In genomic region chrX:154092371-154092770, GRCh38 we compare ENCODE assay signal across 13 cellular contexts. TPM values are rescaled to one million over a fixed set of nuclear protein-coding genes. Genes with fewer than 3 reads are reported as not detected.
DNase-seq lines count a peak whose midpoint lies in the region; ATAC-seq and TF ChIP-seq lines count a peak whose summit lies in the region.
"Had no signal": no experiment of that assay in that cellular context is flagged by ENCODE, and none has a peak within 500 bp of the region (broad histone marks: within the 10 kb centered on the region; RNA-seq: fewer than 3 reads in every experiment).

No MANE protein-coding gene starts in this region.

- intact Hi-C loops in activated naive CD4-positive, alpha-beta T cell treated with anti-CD3 and anti-CD28 coated beads for 36 hours (cut with micrococcal nuclease), result loop anchor here (10.0 kb wide), 1 partner anchor 758 kb away; the partner anchor contains the start of gene ZNF275

- H3K9me3 Mint-ChIP-seq in activated naive CD4-positive, alpha-beta T cell treated with anti-CD3 and anti-CD28 coated beads for 36 hours, result no peaks in the 10 kb centered on the region
- no peaks in the 10 kb centered on the region for H3K9me3 Mint-ChIP-seq in T-helper 2 cell treated with Interferon-gamma antibody and Interleukin-4, amounts not matched to agents 5 μg/mL and 100 μg/mL, for 36 hours
- H3K9me3 Mint-ChIP-seq in effector memory CD8-positive, alpha-beta T cell, result no peaks in the 10 kb centered on the region
- H3K9me3 Mint-ChIP-seq in stimulated activated effector memory CD8-positive, alpha-beta T cell treated with anti-CD3 and anti-CD28 coated beads, Interleukin-12 subunit alpha, Interleukin-12 subunit beta, amount 100 ng/mL, for 72 hours, result no peaks in the 10 kb centered on the region

- DNase-seq in activated naive CD4-positive, alpha-beta T cell treated with anti-CD3 and anti-CD28 coated beads for 36 hours, result no peak
- no peak for DNase-seq in activated naive CD4-positive, alpha-beta T cell (lab: John Stamatoyannopoulos, UW)
- DNase-seq in T-helper 2 cell treated with Interferon-gamma antibody and Interleukin-4, amounts not matched to agents 5 μg/mL and 100 μg/mL, for 36 hours (ENCODE audit: low spot score), result no peak
- DNase-seq in effector memory CD8-positive, alpha-beta T cell, result no peak
- DNase-seq in stimulated activated effector memory CD8-positive, alpha-beta T cell treated with anti-CD3 and anti-CD28 coated beads, Interleukin-12 subunit alpha, Interleukin-12 subunit beta, amount 100 ng/mL, for 72 hours (ENCODE audit: low spot score in 2 of 2), result no peak
- DNase-seq in brain microvascular endothelial cell, result no peak
- DNase-seq in H4 (ENCODE audit: low spot score), result no peak
- DNase-seq: activated naive CD4-positive, alpha-beta T cell treated with Interleukin-2 at 50 U/mL for 16 hours; spleen had no signal

- no peaks in the 10 kb centered on the region for H3K27me3 Mint-ChIP-seq in activated naive CD4-positive, alpha-beta T cell treated with anti-CD3 and anti-CD28 coated beads for 36 hours (ENCODE audit: low read depth)
- no peaks in the 10 kb centered on the region for H3K27me3 Mint-ChIP-seq in T-helper 2 cell treated with Interferon-gamma antibody and Interleukin-4, amounts not matched to agents 5 μg/mL and 100 μg/mL, for 36 hours (ENCODE audit: low read depth)
- H3K27me3 Mint-ChIP-seq in effector memory CD8-positive, alpha-beta T cell, result no peaks in the 10 kb centered on the region

- H3K4me1 Mint-ChIP-seq in activated naive CD4-positive, alpha-beta T cell treated with anti-CD3 and anti-CD28 coated beads for 36 hours (ENCODE audit: low read depth), result peaks cover 59% of the 10 kb centered on the region
- peaks cover 42% of the 10 kb centered on the region for H3K4me1 Mint-ChIP-seq in T-helper 2 cell treated with Interferon-gamma antibody and Interleukin-4, amounts not matched to agents 5 μg/mL and 100 μg/mL, for 36 hours (ENCODE audit: low read depth)
- peaks cover 43 to 46% of the 10 kb centered on the region in 2 donors for H3K4me1 Mint-ChIP-seq in effector memory CD8-positive, alpha-beta T cell (ENCODE audit: low read depth in 2 of 2)
- H3K4me1 Mint-ChIP-seq in stimulated activated effector memory CD8-positive, alpha-beta T cell treated with anti-CD3 and anti-CD28 coated beads, Interleukin-12 subunit alpha, Interleukin-12 subunit beta, amount 100 ng/mL, for 72 hours, result peaks cover 33% of the 10 kb centered on the region

- no peak overlapping the region for H3K4me3 ChIP-seq in brain microvascular endothelial cell (ENCODE audit: low read depth, low read length)
- H3K4me3 ChIP-seq: spleen, thoracic aorta had no signal

- no peak overlapping the region for H3K27ac ChIP-seq in brain microvascular endothelial cell
- H3K27ac ChIP-seq: thoracic aorta had no signal

- H3K36me3 Mint-ChIP-seq in activated naive CD4-positive, alpha-beta T cell treated with anti-CD3 and anti-CD28 coated beads for 36 hours (ENCODE audit: low read depth), result peaks cover 15% of the 10 kb centered on the region
- peaks cover 28% of the 10 kb centered on the region for H3K36me3 Mint-ChIP-seq in T-helper 2 cell treated with Interferon-gamma antibody and Interleukin-4, amounts not matched to agents 5 μg/mL and 100 μg/mL, for 36 hours (ENCODE audit: low read depth)
- peaks cover 77% of the 10 kb centered on the region for H3K36me3 Mint-ChIP-seq in effector memory CD8-positive, alpha-beta T cell (ENCODE audit: insufficient read depth)
- H3K36me3 Mint-ChIP-seq in stimulated activated effector memory CD8-positive, alpha-beta T cell treated with anti-CD3 and anti-CD28 coated beads, Interleukin-12 subunit alpha, Interleukin-12 subunit beta, amount 100 ng/mL, for 72 hours, result peaks cover 68% of the 10 kb centered on the region

- no peak for ATAC-seq in effector memory CD8-positive, alpha-beta T cell (replicated peaks)
- ATAC-seq in stimulated activated effector memory CD8-positive, alpha-beta T cell treated with anti-CD3 and anti-CD28 coated beads, Interleukin-12 subunit alpha, Interleukin-12 subunit beta, amount 100 ng/mL, for 72 hours, result no peak
- ATAC-seq in HG02571 (IDR thresholded peaks at IDR 0.05; ENCODE audit: unreplicated experiment), result no peak

- CTCF ChIA-PET in activated naive CD4-positive, alpha-beta T cell treated with anti-CD3 and anti-CD28 coated beads for 36 hours (lab: Charles Lee), result interaction anchor here (0.6 to 1.6 kb wide), 5 partner anchors 29 to 280 kb away, joined by 3 to 5 read pairs (median 3); no protein-coding TSS in a partner anchor

- peak overlapping the region; percentile 68 for H3K27ac Mint-ChIP-seq in activated naive CD4-positive, alpha-beta T cell treated with anti-CD3 and anti-CD28 coated beads for 36 hours
- peak overlapping the region; percentile 5 for H3K27ac Mint-ChIP-seq in T-helper 2 cell treated with Interferon-gamma antibody and Interleukin-4, amounts not matched to agents 5 μg/mL and 100 μg/mL, for 36 hours
- peak overlapping the region; percentile 83 to 97 for H3K27ac Mint-ChIP-seq in effector memory CD8-positive, alpha-beta T cell
- H3K27ac Mint-ChIP-seq in stimulated activated effector memory CD8-positive, alpha-beta T cell treated with anti-CD3 and anti-CD28 coated beads, Interleukin-12 subunit alpha, Interleukin-12 subunit beta, amount 100 ng/mL, for 72 hours, result peak overlapping the region; percentile 97

- H3K36me3 ChIP-seq in brain microvascular endothelial cell (replicated peaks), result no peaks in the 10 kb centered on the region
- H3K36me3 ChIP-seq: thoracic aorta had no signal

- in situ Hi-C loops in brain microvascular endothelial cell (cut with HindIII; ENCODE audit: low pct_ligation_motif_present, low sequenced_read_pairs), result no loop called here

- H3K4me3 Mint-ChIP-seq in activated naive CD4-positive, alpha-beta T cell treated with anti-CD3 and anti-CD28 coated beads for 36 hours, result peak overlapping the region; percentile 50
- peak overlapping the region; percentile 53 for H3K4me3 Mint-ChIP-seq in T-helper 2 cell treated with Interferon-gamma antibody and Interleukin-4, amounts not matched to agents 5 μg/mL and 100 μg/mL, for 36 hours
- peak overlapping the region; percentile 94 for H3K4me3 Mint-ChIP-seq in effector memory CD8-positive, alpha-beta T cell
- peak overlapping the region; percentile 93 for H3K4me3 Mint-ChIP-seq in stimulated activated effector memory CD8-positive, alpha-beta T cell treated with anti-CD3 and anti-CD28 coated beads, Interleukin-12 subunit alpha, Interleukin-12 subunit beta, amount 100 ng/mL, for 72 hours

- no peaks in the 10 kb centered on the region for H3K27me3 ChIP-seq in brain microvascular endothelial cell (replicated peaks)

- no peak for TF ChIP-seq CTCF in brain microvascular endothelial cell (IDR thresholded peaks at IDR 0.05; ENCODE audit: low read depth, low read length, missing control alignments)

RNA-seq across cellular contexts. Expression of gene MECP2, which starts 5.1 kb away (rescaled TPM):
- 10 to 100 TPM; 47.1 to 50.2 TPM for total RNA-seq in activated naive CD4-positive, alpha-beta T cell treated with anti-CD3 and anti-CD28 coated beads for 36 hours
- 24.9 and 28.3 TPM in 2 replicates for total RNA-seq in H4 (2014; rRNA removed; shearing (Covaris generic))

RNA-seq across cellular contexts. Expression of gene OPN1LW, which starts 51.7 kb away (rescaled TPM):
- total RNA-seq in activated naive CD4-positive, alpha-beta T cell treated with anti-CD3 and anti-CD28 coated beads for 36 hours, result not detected
- total RNA-seq in H4 (2014; rRNA removed; shearing (Covaris generic)), result not detected in 2 replicates
- total RNA-seq: fibroblast of lung, lower leg skin, spleen, thoracic aorta had no signal

Comparison
In these comparisons a context has a peak if more than half of its experiments do, and no peak if none do; other contexts are left out.
1. H3K27ac Mint-ChIP-seq: peak in every context shown above with its lines; median percentile 97 in stimulated activated effector memory CD8-positive, alpha-beta T cell treated with anti-CD3 and anti-CD28 coated beads, Interleukin-12 subunit alpha, Interleukin-12 subunit beta, amount 100 ng/mL, for 72 hours; 90 in effector memory CD8-positive, alpha-beta T cell; 68 in activated naive CD4-positive, alpha-beta T cell treated with anti-CD3 and anti-CD28 coated beads for 36 hours; 5 in T-helper 2 cell treated with Interferon-gamma antibody and Interleukin-4, amounts not matched to agents 5 μg/mL and 100 μg/mL, for 36 hours.